23 cellular contexts compared by ENCODE assay signal in the genomic region with DNA sequence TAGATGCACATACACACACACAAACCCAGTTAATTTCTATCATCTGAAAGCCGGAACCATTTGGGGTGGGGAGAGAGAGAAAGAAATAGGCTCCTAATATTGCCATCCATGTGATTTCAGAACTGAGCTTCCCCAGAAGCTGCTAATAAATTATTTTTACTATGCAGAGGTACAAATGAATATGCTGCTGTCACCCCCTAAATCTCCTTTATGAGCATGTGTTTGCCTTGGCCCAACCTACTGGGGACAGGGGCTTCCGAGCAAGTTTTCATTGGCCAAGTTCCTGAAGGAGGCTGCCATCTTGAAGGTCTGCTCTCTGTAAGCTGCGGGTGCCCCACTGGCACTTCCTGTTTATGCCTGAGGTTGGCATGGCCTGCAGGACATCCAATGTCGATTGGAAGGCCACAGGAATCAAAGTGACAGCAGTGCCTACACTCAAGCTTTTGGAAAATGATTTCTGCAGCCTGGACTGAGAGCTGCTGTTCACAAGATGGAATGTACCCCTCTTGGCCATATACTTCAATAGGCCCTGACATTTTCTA.
DNase-seq lines count a peak whose midpoint lies in the region; TF ChIP-seq lines count a peak whose summit lies in the region.
"Had no signal": no experiment of that assay in that cellular context is flagged by ENCODE, and none has a peak within 500 bp of the region (broad histone marks: within the 10 kb centered on the region; RNA-seq: fewer than 3 reads in every experiment).

No MANE protein-coding gene starts in this region.

- H3K79me2 ChIP-seq in MM.1S (ENCODE audit: low read length), result peaks cover 73% of the 10 kb centered on the region

- no peak for DNase-seq in MM.1S
- DNase-seq in colonic mucosa, result no peak
- DNase-seq in amygdala (lab: John Stamatoyannopoulos, UW), result no peak
- DNase-seq in epidermal melanocyte (ENCODE audit: insufficient read length, low spot score), result no peak
- no peak for DNase-seq in NCI-H1048 (lab: John Stamatoyannopoulos, UW)
- no peak for DNase-seq in foreskin fibroblast
- DNase-seq: activated CD4-positive, alpha-beta T cell treated with anti-CD3 and anti-CD28 coated beads, Interleukin-2, amount 10 ng/mL, durations not matched to agents 7 days and 5 days; activated naive CD8-positive, alpha-beta T cell treated with anti-CD3 and anti-CD28 coated beads, Interleukin-2, amount 50 U/mL, for 24 hours; activated T-cell treated with anti-CD3 and anti-CD28 coated beads, Interleukin-2, amount 50 U/mL, for 4 hours; DMS79; effector CD4-positive, alpha-beta T cell; GF-D8; NCI-H1105; NCI-H187 treated with DMSO at 0.1 percent for 48 hours; NCI-H526; SHP77 treated with DMSO at 0.1 percent for 48 hours; stimulated activated naive CD4-positive, alpha-beta T cell; uterus had no signal

- no peak overlapping the region for H2AFZ ChIP-seq in MM.1S (ENCODE audit: low read length)
- H2AFZ ChIP-seq: PC-9 had no signal

- peaks cover 57 to 97% (median 91%) of the 10 kb centered on the region in 10 experiments for H3K4me1 ChIP-seq in BLaER1 treated with 17β-estradiol and CSF1 and Interleukin-3, amounts not matched to agents 10 nM and 100 nM
- H3K4me1 ChIP-seq in MM.1S (ENCODE audit: low read length), result peaks cover 54% of the 10 kb centered on the region
- H3K4me1 ChIP-seq in colonic mucosa, result peaks cover 3% of the 10 kb centered on the region
- H3K4me1 ChIP-seq in rectal smooth muscle tissue (ENCODE audit: control insufficient read depth, insufficient read depth, low read length), result peaks cover 29% of the 10 kb centered on the region
- H3K4me1 ChIP-seq: uterus had no signal

- TF ChIP-seq CTCF in MM.1S (IDR thresholded peaks at IDR 0.05; ENCODE audit: low read length) (no peak), colonic mucosa (IDR thresholded peaks at IDR 0.05) (no peak), foreskin fibroblast (IDR thresholded peaks at IDR 0.05; ENCODE audit: low read depth, low read length) (no peak)

- no peaks in the 10 kb centered on the region for H3K27me3 ChIP-seq in BLaER1 treated with 17β-estradiol and CSF1 and Interleukin-3, amounts not matched to agents 10 nM and 100 nM
- no peaks in the 10 kb centered on the region for H3K27me3 ChIP-seq in MM.1S (replicated peaks; ENCODE audit: insufficient read depth, low read length)
- no peaks in the 10 kb centered on the region for H3K27me3 ChIP-seq in colonic mucosa
- H3K27me3 ChIP-seq in rectal smooth muscle tissue (ENCODE audit: control insufficient read depth, insufficient read depth, low read length), result no peaks in the 10 kb centered on the region
- H3K27me3 ChIP-seq: foreskin keratinocyte, uterus had no signal

- H4K20me1 ChIP-seq in BLaER1 treated with 17β-estradiol and CSF1 and Interleukin-3, amounts not matched to agents 10 nM and 100 nM, result peaks cover 0 to 53% (median 11%) of the 10 kb centered on the region in 11 experiments; a peak in 9 of 22 replicates
- no peaks in the 10 kb centered on the region for H4K20me1 ChIP-seq in MM.1S (ENCODE audit: insufficient read depth, low read length)

- H3K4me3 ChIP-seq in BLaER1 treated with 17β-estradiol and CSF1 and Interleukin-3, amounts not matched to agents 10 nM and 100 nM, result no peak overlapping the region
- H3K4me3 ChIP-seq in MM.1S (ENCODE audit: low read length) (no peak overlapping the region), colonic mucosa (no peak overlapping the region), rectal smooth muscle tissue (ENCODE audit: low read length) (peak overlapping the region; percentile 9), foreskin fibroblast (ENCODE audit: low read depth in 1 of 2, low read length in 2 of 2) (no peak overlapping the region)
- H3K4me3 ChIP-seq: mucosa of descending colon, PC-9, uterus had no signal

- peaks cover 13% of the 10 kb centered on the region for H3F3A ChIP-seq in MM.1S (ENCODE audit: insufficient read depth, low read length)

- no peaks in the 10 kb centered on the region for H3K9me3 ChIP-seq in BLaER1 treated with 17β-estradiol and CSF1 and Interleukin-3, amounts not matched to agents 10 nM and 100 nM (replicated peaks in 1 of 11)
- H3K9me3 ChIP-seq in MM.1S (replicated peaks; ENCODE audit: insufficient read depth, low read length), result no peaks in the 10 kb centered on the region
- H3K9me3 ChIP-seq in colonic mucosa, result no peaks in the 10 kb centered on the region
- H3K9me3 ChIP-seq: mucosa of descending colon, uterus had no signal

- no peaks in the 10 kb centered on the region for H3K9me2 ChIP-seq in MM.1S (replicated peaks; ENCODE audit: insufficient read depth, low read length)

- H3K36me3 ChIP-seq in BLaER1 treated with 17β-estradiol and CSF1 and Interleukin-3, amounts not matched to agents 10 nM and 100 nM, result peaks cover 0 to 15% (median 4%) of the 10 kb centered on the region in 11 experiments; a peak in 4 of 22 replicates
- H3K36me3 ChIP-seq in MM.1S (replicated peaks; ENCODE audit: insufficient read depth, low read length), result no peaks in the 10 kb centered on the region
- no peaks in the 10 kb centered on the region for H3K36me3 ChIP-seq in colonic mucosa
- H3K36me3 ChIP-seq in rectal smooth muscle tissue (ENCODE audit: control insufficient read depth, insufficient read depth, low read length), result no peaks in the 10 kb centered on the region
- H3K36me3 ChIP-seq: uterus had no signal

- intact Hi-C loops in colonic mucosa (cut with DNase I), result loop anchor here (5.0 kb wide), 1 partner anchor 191 kb away; no protein-coding TSS in a partner anchor

- 0 out of 22 replicates have a peak overlapping the region, but pooled peaks of 1 of the 11 experiments have one; percentile 11 for H3K9ac ChIP-seq in BLaER1 treated with 17β-estradiol and CSF1 and Interleukin-3, amounts not matched to agents 10 nM and 100 nM
- H3K9ac ChIP-seq in MM.1S (ENCODE audit: low read length) (no peak overlapping the region), colonic mucosa (ENCODE audit: low read depth in 2 of 2, low read length in 2 of 2) (peak overlapping the region in 1 of 2 donors; percentile 43), rectal smooth muscle tissue (ENCODE audit: low read length) (no peak overlapping the region)

- peak overlapping the region; percentile 45 to 75 (median 63); a peak in 21 of 22 replicates for H3K4me2 ChIP-seq in BLaER1 treated with 17β-estradiol and CSF1 and Interleukin-3, amounts not matched to agents 10 nM and 100 nM
- peak overlapping the region; percentile 40; the same call in 1 of the 2 replicates for H3K4me2 ChIP-seq in MM.1S (ENCODE audit: low read depth, low read length)
- H3K4me2 ChIP-seq: PC-9 had no signal

- H3K27ac ChIP-seq in BLaER1 treated with 17β-estradiol and CSF1 and Interleukin-3, amounts not matched to agents 10 nM and 100 nM, result peak overlapping the region in 7 of 11 experiments; percentile 16 to 58 (median 41); a peak in 8 of 22 replicates
- H3K27ac ChIP-seq in MM.1S (ENCODE audit: low read length) (peak overlapping the region; percentile 51; the same call in 1 of the 2 replicates), colonic mucosa (peak overlapping the region; percentile 84), rectal smooth muscle tissue (ENCODE audit: low read depth, low read length) (peak overlapping the region; percentile 69)
- H3K27ac ChIP-seq: PC-9, uterus had no signal
